Comparison of ENCODE assay signal across 1 cellular context in the genomic region with DNA sequence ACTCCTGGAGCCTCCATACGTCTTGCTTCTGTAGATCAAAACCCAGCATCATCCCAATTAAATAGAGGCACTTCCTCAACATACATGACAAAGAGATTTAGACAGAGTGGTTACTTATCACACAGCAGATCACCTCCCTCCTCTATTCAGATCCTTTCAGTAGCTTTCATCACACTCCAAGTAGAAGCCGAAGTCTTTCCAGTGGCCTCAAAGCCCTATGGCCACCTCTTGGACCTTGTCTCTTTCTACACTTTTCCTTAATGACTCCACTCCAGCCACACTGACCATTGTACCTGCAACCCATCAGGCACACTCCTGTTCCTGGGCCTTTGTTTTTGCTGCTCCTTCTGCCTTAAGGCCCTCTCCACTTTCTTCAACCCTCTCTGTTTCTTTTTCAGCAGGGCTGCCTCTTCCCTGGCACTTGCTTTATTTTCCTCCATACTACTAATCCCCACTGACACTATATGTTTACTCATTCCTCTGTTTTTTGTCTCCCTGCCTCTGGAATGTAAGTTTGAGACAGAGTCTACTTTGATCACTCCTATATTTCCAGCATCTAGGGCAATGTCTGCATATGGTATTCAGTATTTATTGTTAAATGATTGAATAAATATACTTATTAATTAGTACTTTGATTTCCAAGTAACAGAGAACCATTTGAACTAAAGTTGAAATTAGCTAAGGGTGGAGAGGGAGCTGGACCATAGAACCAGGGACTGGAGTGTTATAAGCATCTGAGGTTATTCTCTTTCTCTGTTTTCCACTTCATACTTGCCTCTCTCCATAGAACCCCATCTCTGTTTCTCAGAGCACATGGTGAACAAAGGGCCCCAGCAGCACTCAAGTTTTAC.
TF ChIP-seq lines count a peak whose summit lies in the region.

No MANE protein-coding gene starts in this region.

TF ChIP-seq in K562, 482 proteins besides CTCF, POLR2A, EP300 and RAD21 (continued from another document):
- TF ChIP-seq, protein P1, sequence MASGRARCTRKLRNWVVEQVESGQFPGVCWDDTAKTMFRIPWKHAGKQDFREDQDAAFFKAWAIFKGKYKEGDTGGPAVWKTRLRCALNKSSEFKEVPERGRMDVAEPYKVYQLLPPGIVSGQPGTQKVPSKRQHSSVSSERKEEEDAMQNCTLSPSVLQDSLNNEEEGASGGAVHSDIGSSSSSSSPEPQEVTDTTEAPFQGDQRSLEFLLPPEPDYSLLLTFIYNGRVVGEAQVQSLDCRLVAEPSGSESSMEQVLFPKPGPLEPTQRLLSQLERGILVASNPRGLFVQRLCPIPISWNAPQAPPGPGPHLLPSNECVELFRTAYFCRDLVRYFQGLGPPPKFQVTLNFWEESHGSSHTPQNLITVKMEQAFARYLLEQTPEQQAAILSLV (tag; IDR thresholded peaks at IDR 0.05): 0 out of 2 replicates have a peak, but pooled peaks have one; percentile 27
- peak; percentile 15; the same call in 1 of the 2 replicates for TF ChIP-seq GMEB1 (CRISPR knock-in tag; IDR thresholded peaks at IDR 0.05)
- TF ChIP-seq KHSRP (IDR thresholded peaks at IDR 0.05): no peak
- peak; percentile 39 for TF ChIP-seq CXXC5 (CRISPR knock-in tag; IDR thresholded peaks at IDR 0.05)
- TF ChIP-seq, protein P2, sequence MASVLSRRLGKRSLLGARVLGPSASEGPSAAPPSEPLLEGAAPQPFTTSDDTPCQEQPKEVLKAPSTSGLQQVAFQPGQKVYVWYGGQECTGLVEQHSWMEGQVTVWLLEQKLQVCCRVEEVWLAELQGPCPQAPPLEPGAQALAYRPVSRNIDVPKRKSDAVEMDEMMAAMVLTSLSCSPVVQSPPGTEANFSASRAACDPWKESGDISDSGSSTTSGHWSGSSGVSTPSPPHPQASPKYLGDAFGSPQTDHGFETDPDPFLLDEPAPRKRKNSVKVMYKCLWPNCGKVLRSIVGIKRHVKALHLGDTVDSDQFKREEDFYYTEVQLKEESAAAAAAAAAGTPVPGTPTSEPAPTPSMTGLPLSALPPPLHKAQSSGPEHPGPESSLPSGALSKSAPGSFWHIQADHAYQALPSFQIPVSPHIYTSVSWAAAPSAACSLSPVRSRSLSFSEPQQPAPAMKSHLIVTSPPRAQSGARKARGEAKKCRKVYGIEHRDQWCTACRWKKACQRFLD (CRISPR knock-in tag; IDR thresholded peaks at IDR 0.05): peak; percentile 83; the same call in 1 of the 2 replicates
- TF ChIP-seq ZFP36 (IDR thresholded peaks at IDR 0.05; ENCODE audit: low read depth, low read length, partially characterized antibody): peak; percentile 17
- TF ChIP-seq ZNF197 (CRISPR knock-in tag; IDR thresholded peaks at IDR 0.05; ENCODE audit: low read depth): peak; percentile 47
